Comparison of ENCODE assay signal across 33 cellular contexts in the genomic region with DNA sequence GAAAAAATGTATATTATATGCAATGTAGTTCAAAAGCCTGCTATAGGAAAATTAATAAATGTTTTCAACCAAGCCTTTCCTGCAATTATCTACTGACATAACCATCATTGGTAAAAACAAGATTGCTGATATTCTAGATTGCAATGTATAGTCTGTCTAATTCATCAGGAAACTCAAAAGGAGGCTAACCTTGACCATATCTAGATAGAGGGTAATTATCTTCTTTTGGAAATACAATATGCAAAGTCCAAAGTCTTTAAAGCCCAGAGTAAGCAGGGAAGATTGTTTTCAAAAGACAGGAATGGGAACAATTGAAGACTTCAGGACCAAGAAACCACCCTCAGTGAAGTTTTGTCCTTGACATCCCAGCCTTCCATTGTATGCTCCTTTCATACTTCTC.
"Had no signal": no experiment of that assay in that cellular context is flagged by ENCODE, and none has a peak within 500 bp of the region (broad histone marks: within the 10 kb centered on the region; RNA-seq: fewer than 3 reads in every experiment).

No MANE protein-coding gene starts in this region.

- ATAC-seq: activated CD8-positive, alpha-beta T cell treated with anti-CD3 and anti-CD28 coated beads for 36 hours; activated naive CD4-positive, alpha-beta T cell treated with anti-CD3 and anti-CD28 coated beads, Interleukin-2, amount 50 U/mL, for 72 hours; activated T-cell treated with anti-CD3 and anti-CD28 coated beads, Interleukin-2, amount 50 U/mL, for 4 hours; activated T-cell treated with anti-CD3 and anti-CD28 coated beads, Interleukin-2, amount 50 U/mL, for 72 hours; activated T-helper 17 cell treated with anti-CD3 and anti-CD28 coated beads, Interleukin-2, amount 50 U/mL, for 72 hours had no signal

- H3K27me3 ChIP-seq: adrenal gland, cardiac muscle cell had no signal

- FAIRE-seq: bronchial epithelial cell, TTC549 had no signal

- H3K9me3 ChIP-seq: adrenal gland had no signal

- H3K4me1 ChIP-seq: adrenal gland had no signal

- DNase-seq: activated B cell treated with CpG ODN at 0.5 μM for 24 hours; activated CD4-positive, alpha-beta memory T cell treated with anti-CD3 and anti-CD28 coated beads for 36 hours; activated CD4-positive, alpha-beta T cell treated with anti-CD3 and anti-CD28 coated beads for 4 hours; activated CD4-positive, alpha-beta T cell treated with anti-CD3 and anti-CD28 coated beads, Interleukin-2, amount 10 ng/mL, durations not matched to agents 24 days and 14 days; activated CD4-positive, alpha-beta T cell treated with anti-CD3 and anti-CD28 coated beads, Interleukin-2, amount 50 U/mL, for 1 hour; activated CD4-positive, alpha-beta T cell treated with anti-CD3 and anti-CD28 coated beads, Interleukin-2, amount 50 U/mL, for 4 hours; activated CD4-positive, CD25-positive, alpha-beta regulatory T cell treated with anti-CD3 and anti-CD28 coated beads, Interleukin-2, amount 50 U/mL, for 72 hours; activated CD8-positive, alpha-beta memory T cell treated with anti-CD3 and anti-CD28 coated beads, Interleukin-2, amount 50 U/mL, for 4 hours; activated CD8-positive, alpha-beta T cell treated with anti-CD3 and anti-CD28 coated beads for 36 hours; activated effector memory CD4-positive, alpha-beta T cell treated with anti-CD3 and anti-CD28 coated beads, Interleukin-2, amount 50 U/mL, for 16 hours; activated gamma-delta T cell treated with Interleukin-2 at 50 U/mL for 16 hours; activated naive CD4-positive, alpha-beta T cell; activated naive CD4-positive, alpha-beta T cell treated with anti-CD3 and anti-CD28 coated beads for 36 hours; activated naive CD4-positive, alpha-beta T cell treated with anti-CD3 and anti-CD28 coated beads, Interleukin-2, amount 50 U/mL, for 16 hours; activated naive CD8-positive, alpha-beta T cell treated with anti-CD3 and anti-CD28 coated beads for 36 hours; activated T-cell treated with anti-CD3 and anti-CD28 coated beads for 4 hours; activated T-cell treated with anti-CD3 and anti-CD28 coated beads, Interleukin-2, amount 50 U/mL, for 1 hour; activated T-cell treated with anti-CD3 and anti-CD28 coated beads, Interleukin-2, amount 50 U/mL, for 4 hours; activated T-cell treated with anti-CD3 and anti-CD28 coated beads, Interleukin-2, amount 50 U/mL, for 72 hours; adrenal gland; amniotic stem cell; aorta; caudate nucleus; cerebellar nuclear complex; T-helper 1 cell; T-helper 2 cell; T-helper 9 cell had no signal

- H3K4me3 ChIP-seq: adrenal gland, cardiac muscle cell had no signal

- H3K27ac ChIP-seq: adrenal gland, cardiac muscle cell, VCaP had no signal

- H3K36me3 ChIP-seq: adrenal gland, cardiac muscle cell had no signal
